ENCODE assay signal across 12 cellular contexts in genomic region chr20:44522841-44523240, GRCh38. TPM values are rescaled to one million over a fixed set of nuclear protein-coding genes. Genes with fewer than 3 reads are reported as not detected.
A peak's percentile ranks its signal among the peaks of the same experiment; 100 is the strongest.
DNase-seq lines count a peak whose midpoint lies in the region; ATAC-seq and TF ChIP-seq lines count a peak whose summit lies in the region.
"Had no signal": no experiment of that assay in that cellular context is flagged by ENCODE, and none has a peak within 500 bp of the region (broad histone marks: within the 10 kb centered on the region; RNA-seq: fewer than 3 reads in every experiment).

No MANE protein-coding gene starts in this region.

- no peaks in the 10 kb centered on the region for H3K27me3 ChIP-seq in CD4-positive, CD25-positive, alpha-beta regulatory T cell (ENCODE audit: control insufficient read depth, insufficient read depth, low read length)
- H3K27me3 ChIP-seq in HUES6 (ENCODE audit: control insufficient read depth, insufficient read depth, low read length) (no peaks in the 10 kb centered on the region), brain microvascular endothelial cell (replicated peaks) (no peaks in the 10 kb centered on the region), neural cell (ENCODE audit: insufficient read depth, low read depth, low read length) (no peaks in the 10 kb centered on the region)

- no peaks in the 10 kb centered on the region for H3F3A ChIP-seq in neural cell (ENCODE audit: insufficient read depth, low read length, poor library complexity, severe bottlenecking)

- no peak for TF ChIP-seq EP300 in neural cell (conservative IDR thresholded peaks at IDR 0.05; ENCODE audit: poor library complexity, severe bottlenecking)

- ATAC-seq in CD4-positive, CD25-positive, alpha-beta regulatory T cell (ENCODE audit: low read depth in 2 of 2), result no peak

- no peak overlapping the region for H2AFZ ChIP-seq in neural cell (ENCODE audit: low read depth, low read length)

- no peaks in the 10 kb centered on the region for H3K27me3 Mint-ChIP-seq in CD4-positive, CD25-positive, alpha-beta regulatory T cell

- peak overlapping the region; percentile 80 for H3K4me2 ChIP-seq in neural cell (ENCODE audit: low read length)

- H3K36me3 Mint-ChIP-seq in CD4-positive, CD25-positive, alpha-beta regulatory T cell, result peaks cover 1% of the 10 kb centered on the region

- peaks cover 17 to 48% (median 29%) of the 10 kb centered on the region in 4 donors for H3K4me1 Mint-ChIP-seq in CD4-positive, CD25-positive, alpha-beta regulatory T cell

- H3K27ac ChIP-seq in CD4-positive, CD25-positive, alpha-beta regulatory T cell (ENCODE audit: insufficient read depth, low read length, poor library complexity, severe bottlenecking), result peak overlapping the region; percentile 97
- H3K27ac ChIP-seq in HUES6 (ENCODE audit: low read depth, low read length), result peak overlapping the region; percentile 85; the same call in 1 of the 2 replicates
- H3K27ac ChIP-seq in brain microvascular endothelial cell, result peak overlapping the region; percentile 100
- peak overlapping the region; percentile 98 for H3K27ac ChIP-seq in neural cell (ENCODE audit: low read length)

- TF ChIP-seq CTCF in brain microvascular endothelial cell (IDR thresholded peaks at IDR 0.05; ENCODE audit: low read depth, low read length, missing control alignments) (no peak), neural cell (IDR thresholded peaks at IDR 0.05; ENCODE audit: poor library complexity, severe bottlenecking) (no peak)

- H3K4me3 ChIP-seq in CD4-positive, CD25-positive, alpha-beta regulatory T cell (ENCODE audit: low read depth, low read length), result peak overlapping the region; percentile 99
- H3K4me3 ChIP-seq in HUES6 (ENCODE audit: low read depth, low read length) (no peak overlapping the region), brain microvascular endothelial cell (ENCODE audit: low read depth, low read length) (no peak overlapping the region), neural cell (ENCODE audit: low read length) (peak overlapping the region; percentile 91)

- H3K9ac ChIP-seq in HUES6 (ENCODE audit: low read length) (peak overlapping the region; percentile 58), neural cell (ENCODE audit: low read length) (peak overlapping the region; percentile 99)

- no peaks in the 10 kb centered on the region for H3K9me3 ChIP-seq in CD4-positive, CD25-positive, alpha-beta regulatory T cell (ENCODE audit: control insufficient read depth in 2 of 2, low read length in 2 of 2)
- H3K9me3 ChIP-seq in HUES6 (ENCODE audit: control insufficient read depth, insufficient read depth, low read depth, low read length) (no peaks in the 10 kb centered on the region), neural cell (ENCODE audit: low read length) (no peaks in the 10 kb centered on the region)
- H3K9me3 ChIP-seq: HAP-1 had no signal

- H3K36me3 ChIP-seq in CD4-positive, CD25-positive, alpha-beta regulatory T cell (ENCODE audit: control insufficient read depth, insufficient read depth, low read length), result peaks cover 10% of the 10 kb centered on the region
- no peaks in the 10 kb centered on the region; the same call in 1 of the 2 replicates for H3K36me3 ChIP-seq in HUES6 (ENCODE audit: control insufficient read depth, insufficient read depth, low read length)
- peaks cover 3% of the 10 kb centered on the region for H3K36me3 ChIP-seq in brain microvascular endothelial cell (replicated peaks)
- peaks cover 5% of the 10 kb centered on the region for H3K36me3 ChIP-seq in neural cell (ENCODE audit: insufficient read depth, low read length)
- H3K36me3 ChIP-seq: HAP-1 had no signal

- H3K4me1 ChIP-seq in CD4-positive, CD25-positive, alpha-beta regulatory T cell (ENCODE audit: control insufficient read depth, insufficient read depth, low read length, poor library complexity, severe bottlenecking), result peaks cover 39% of the 10 kb centered on the region
- peaks cover 54% of the 10 kb centered on the region for H3K4me1 ChIP-seq in HUES6 (ENCODE audit: control insufficient read depth, insufficient read depth, low read length)

- no peaks in the 10 kb centered on the region for H3K9me2 ChIP-seq in neural cell (ENCODE audit: insufficient read depth, low read length)

- DNase-seq in CD4-positive, CD25-positive, alpha-beta regulatory T cell, result no peak
- DNase-seq in brain microvascular endothelial cell, result no peak
- no peak for DNase-seq in NCI-H2196 (lab: John Stamatoyannopoulos, UW; ENCODE audit: unreplicated experiment)
- DNase-seq in D341Med (ENCODE audit: low spot score), result no peak
- DNase-seq in Ammon's horn (ENCODE audit: low spot score), result no peak
- no peak for DNase-seq in HK-2 (ENCODE audit: unreplicated experiment)
- DNase-seq: DMS79; NCI-H1930; stimulated activated CD4-positive, alpha-beta T cell treated with anti-CD3 and anti-CD28 coated beads, Interleukin-4, amount 100 ng/mL, for 4 hours had no signal

- TF ChIP-seq RAD21 in neural cell (conservative IDR thresholded peaks at IDR 0.05), result no peak

- in situ Hi-C loops in brain microvascular endothelial cell (cut with HindIII; ENCODE audit: low pct_ligation_motif_present, low sequenced_read_pairs), result no loop called here

- H3K4me3 Mint-ChIP-seq in CD4-positive, CD25-positive, alpha-beta regulatory T cell, result peak overlapping the region; percentile 88 to 92 (median 92)

- no peaks in the 10 kb centered on the region for H3K9me3 Mint-ChIP-seq in CD4-positive, CD25-positive, alpha-beta regulatory T cell

- H3K79me2 ChIP-seq in neural cell (replicated peaks; ENCODE audit: insufficient read depth, low read length), result peaks cover 31% of the 10 kb centered on the region

- H4K20me1 ChIP-seq in neural cell (ENCODE audit: insufficient read depth), result peaks cover 5% of the 10 kb centered on the region

- H3K27ac Mint-ChIP-seq in CD4-positive, CD25-positive, alpha-beta regulatory T cell, result peak overlapping the region; percentile 89 to 97 (median 97)

TF ChIP-seq in neural cell, 6 proteins besides CTCF, POLR2A, EP300 and RAD21:
- TF ChIP-seq MXI1 (conservative IDR thresholded peaks at IDR 0.05; ENCODE audit: poor library complexity, severe bottlenecking) (no peak), TAF1 (IDR thresholded peaks at IDR 0.05; ENCODE audit: low read depth) (no peak), SMC3 (conservative IDR thresholded peaks at IDR 0.05; ENCODE audit: poor library complexity) (no peak), EZH2 (IDR thresholded peaks at IDR 0.05; ENCODE audit: borderline replicate concordance, insufficient read depth, low read length, poor library complexity, severe bottlenecking) (no peak), REST (IDR thresholded peaks at IDR 0.05; ENCODE audit: borderline replicate concordance) (no peak), POLR2AphosphoS5 (IDR thresholded peaks at IDR 0.05) (no peak)
TF ChIP-seq in neural cell: peak in this region for 0.

RNA-seq across cellular contexts. Expression of gene SERINC3, which starts 1.0 kb away (rescaled TPM):
- 77.3 TPM for total RNA-seq in CD4-positive, CD25-positive, alpha-beta regulatory T cell
- 100 to 1,000 TPM; 195 to 254 (median 202) TPM for polyA plus RNA-seq in CD4-positive, CD25-positive, alpha-beta regulatory T cell
- polyA plus RNA-seq in neural cell, result 63.2 and 64.5 TPM in 2 replicates
- 84.4 and 89.6 TPM in 2 replicates for polyA minus RNA-seq in neural cell

RNA-seq across cellular contexts. Expression of gene TTPAL, which starts 47.2 kb away (rescaled TPM):
- 13.2 TPM for total RNA-seq in CD4-positive, CD25-positive, alpha-beta regulatory T cell
- polyA plus RNA-seq in CD4-positive, CD25-positive, alpha-beta regulatory T cell, result 10 to 100 TPM; 11.5 to 14.4 (median 13.7) TPM
- polyA plus RNA-seq in neural cell, result 10.5 and 11.2 TPM in 2 replicates
- polyA minus RNA-seq in neural cell, result 19.2 and 20.3 TPM in 2 replicates

RNA-seq across cellular contexts. Expression of gene PKIG, which starts 59.5 kb away (rescaled TPM):
- total RNA-seq in CD4-positive, CD25-positive, alpha-beta regulatory T cell, result 0.44 TPM
- 1 to 10 TPM in 3 of 4 donors, under 1 TPM in 1; 0.73 to 1.6 (median 1.1) TPM for polyA plus RNA-seq in CD4-positive, CD25-positive, alpha-beta regulatory T cell
- polyA plus RNA-seq in neural cell, result 174 and 210 TPM in 2 replicates
- polyA minus RNA-seq in neural cell, result 79.0 and 86.4 TPM in 2 replicates

Comparison
In these comparisons a context has a peak if more than half of its experiments do, and no peak if none do; other contexts are left out.
1. H3K4me3 ChIP-seq: peak in CD4-positive, CD25-positive, alpha-beta regulatory T cell (single experiment) and neural cell (single experiment); none in HUES6 (single experiment) and brain microvascular endothelial cell (single experiment).
2. RNA of gene PKIG, which starts 59.5 kb away (polyA plus RNA-seq): 174 to 210 TPM in neural cell; 0.73 to 1.6 TPM in CD4-positive, CD25-positive, alpha-beta regulatory T cell; every median in the first group is over 10 times any median in the second.
3. Peak in every context shown above with its lines, with median percentiles within 50 percentile points of each other: H3K27ac ChIP-seq.